In genomic region chr10:70551971-70552422, GRCh38 we compare ENCODE assay signal across 1 cellular context.
TF ChIP-seq lines count a peak whose summit lies in the region.

No MANE protein-coding gene starts in this region.

TF ChIP-seq in IMR-90, 13 proteins besides CTCF, POLR2A, EP300 and RAD21:
- TF ChIP-seq MAZ (IDR thresholded peaks at IDR 0.05; ENCODE audit: borderline replicate concordance, low read depth, low read length) (no peak), ELK1 (IDR thresholded peaks at IDR 0.05; ENCODE audit: borderline replicate concordance, low read depth, low read length) (no peak), NFE2L2 (IDR thresholded peaks at IDR 0.05; ENCODE audit: low read depth, low read length) (no peak), FOS (IDR thresholded peaks at IDR 0.05; ENCODE audit: low read depth, low read length) (0 out of 2 replicates have a peak, but pooled peaks have one; percentile 36), MAFK (IDR thresholded peaks at IDR 0.05; ENCODE audit: low read depth, low read length) (no peak), CEBPB (IDR thresholded peaks at IDR 0.05; ENCODE audit: low read depth, low read length) (peak; percentile 98), USF2 (IDR thresholded peaks at IDR 0.05; ENCODE audit: low read depth, low read length) (no peak), CHD1 (IDR thresholded peaks at IDR 0.05; ENCODE audit: low read depth, low read length) (no peak), RFX5 (IDR thresholded peaks at IDR 0.05; ENCODE audit: low read depth, low read length) (no peak), MXI1 (IDR thresholded peaks at IDR 0.05; ENCODE audit: borderline replicate concordance, low read depth, low read length) (no peak), SMC3 (IDR thresholded peaks at IDR 0.05; ENCODE audit: low read depth, low read length) (no peak), BHLHE40 (IDR thresholded peaks at IDR 0.05; ENCODE audit: low read depth, low read length) (peak; percentile 90; the same call in 1 of the 2 replicates), RCOR1 (IDR thresholded peaks at IDR 0.05; ENCODE audit: insufficient replicate concordance, low read length) (no peak)
